In genomic region chr11:18203723-18204122, GRCh38 we compare ENCODE assay signal across 8 cellular contexts. TPM values are rescaled to one million over a fixed set of nuclear protein-coding genes. Genes with fewer than 3 reads are reported as not detected.
A peak's percentile ranks its signal among the peaks of the same experiment; 100 is the strongest.
DNase-seq lines count a peak whose midpoint lies in the region; ATAC-seq and TF ChIP-seq lines count a peak whose summit lies in the region.

No MANE protein-coding gene starts in this region.

- WGBS in adrenal gland, 4 donors = 7 to 32% (median 16%) methylated on average over 4 to 6 of the region's 6 CpGs

- no peak for TF ChIP-seq POLR2A in adrenal gland (IDR thresholded peaks at IDR 0.05)

- no peaks in the 10 kb centered on the region for H3K36me3 ChIP-seq in adrenal gland (replicated peaks in 1 of 2)

- peak; percentile 46 for ATAC-seq in memory B cell (ENCODE audit: low read depth)
- ATAC-seq in HG03460 (IDR thresholded peaks at IDR 0.05; ENCODE audit: unreplicated experiment) = no peak

- TF ChIP-seq CTCF in GM12873 (IDR thresholded peaks at IDR 0.05; ENCODE audit: insufficient read depth, low read depth, low read length, missing control alignments) (peak; percentile 66), adrenal gland (IDR thresholded peaks at IDR 0.05) (peak in 4 of 6 experiments; percentile 15 to 46 (median 32))

- peaks cover 4% of the 10 kb centered on the region for H3K36me3 Mint-ChIP-seq in memory B cell

- H3K27ac ChIP-seq in adrenal gland = no peak overlapping the region

- no peak overlapping the region for H3K4me3 Mint-ChIP-seq in memory B cell

- peaks cover 12% of the 10 kb centered on the region for H3K27me3 Mint-ChIP-seq in memory B cell

- in situ Hi-C loops in KBM-7 (cut with MboI; ENCODE audit: low pct_unique_long_range_greater_than_20kb, low sequenced_read_pairs) = no loop called here

- H3K4me3 ChIP-seq in adrenal gland = no peak overlapping the region

- DNase-seq in KBM-7 (peak; percentile 14), adrenal gland (peak in 2 of 7 donors; percentile 20 to 24), memory B cell (ENCODE audit: low spot score in 2 of 2) (no peak), NCI-H1105 (lab: John Stamatoyannopoulos, UW) (no peak)
- DNase-seq in activated effector memory CD4-positive, alpha-beta T cell treated with anti-CD3 and anti-CD28 coated beads, Interleukin-2, amount 50 U/mL, for 16 hours = no peak
- no peak for DNase-seq in activated CD8-positive, alpha-beta memory T cell treated with anti-CD3 and anti-CD28 coated beads, Interleukin-2, amount 50 U/mL, for 48 hours

- H3K9me3 ChIP-seq in adrenal gland (replicated peaks in 1 of 3) = no peaks in the 10 kb centered on the region

- intact Hi-C loops in adrenal gland (cut with DNase I) = no loop called here

- no peak overlapping the region for H3K27ac Mint-ChIP-seq in memory B cell

- no peaks in the 10 kb centered on the region for H3K4me1 ChIP-seq in adrenal gland (replicated peaks in 1 of 2)

- no peaks in the 10 kb centered on the region for H3K4me1 Mint-ChIP-seq in memory B cell

- peaks cover 5% of the 10 kb centered on the region for H3K27me3 ChIP-seq in adrenal gland

- H3K9me3 Mint-ChIP-seq in memory B cell = no peaks in the 10 kb centered on the region

RNA-seq across cellular contexts. Expression of gene MRGPRX4, which starts 31.1 kb away (rescaled TPM):
- not detected for total RNA-seq in adrenal gland
- not detected for polyA plus RNA-seq in adrenal gland

RNA-seq across cellular contexts. Expression of gene SAA4, which starts 32.9 kb away (rescaled TPM):
- total RNA-seq in adrenal gland = under 1 TPM in 4 of 8 donors, not detected in 4; 0.32 to 0.97 (median 0.67) TPM
- polyA plus RNA-seq in adrenal gland = 1 to 10 TPM; 1.5 to 4.2 (median 2.8) TPM

RNA-seq across cellular contexts. Expression of gene SAA2, which starts 44.7 kb away (rescaled TPM):
- total RNA-seq in adrenal gland = 10 to 100 TPM in 1 of 8 donors, 1 to 10 TPM in 7; 1.3 to 12.5 (median 6.3) TPM
- polyA plus RNA-seq in adrenal gland = 10 to 100 TPM in 2 of 3 donors, 1 to 10 TPM in 1; 9.2 to 90.3 (median 11.2) TPM
